ENCODE assay signal across 18 cellular contexts in the genomic region with DNA sequence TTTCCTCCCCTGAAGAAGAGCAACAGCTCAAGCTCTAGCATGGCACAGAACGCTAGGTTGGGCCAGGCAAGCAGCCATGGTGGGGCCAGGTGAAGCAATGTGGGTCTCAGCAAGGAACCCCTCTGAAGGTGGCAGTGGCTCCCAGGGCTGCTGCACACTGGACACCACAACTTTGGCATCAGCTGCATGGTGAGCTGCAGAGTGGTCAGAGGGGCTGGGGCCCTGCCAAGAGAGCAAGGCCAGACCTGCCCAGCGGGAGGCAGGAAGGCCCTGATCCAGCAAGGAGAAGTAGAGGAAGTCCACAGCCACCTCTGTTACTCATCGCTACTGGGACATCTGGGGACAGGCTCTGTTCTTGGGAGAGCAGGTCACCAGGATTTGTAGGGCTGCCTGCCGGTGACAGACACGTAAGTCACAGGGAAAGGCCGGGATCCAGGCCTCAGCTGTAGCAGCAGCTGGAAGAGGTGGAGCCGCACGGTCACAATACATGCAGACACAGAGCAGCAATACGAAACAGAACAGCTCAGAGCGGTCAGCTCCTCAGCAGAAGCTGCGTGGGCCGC.
"Had no signal": no experiment of that assay in that cellular context is flagged by ENCODE, and none has a peak within 500 bp of the region (broad histone marks: within the 10 kb centered on the region; RNA-seq: fewer than 3 reads in every experiment).

No MANE protein-coding gene starts in this region.

- ATAC-seq: activated T-helper 17 cell treated with anti-CD3 and anti-CD28 coated beads, Interleukin-2, amount 50 U/mL, for 72 hours; gastrocnemius medialis; heart left ventricle; lower lobe of right lung; right cardiac atrium had no signal

- H3K27me3 ChIP-seq: dorsolateral prefrontal cortex, gastrocnemius medialis, heart left ventricle, suprapubic skin had no signal

- H3K4me1 ChIP-seq: gastrocnemius medialis, lower lobe of right lung had no signal

- H3K4me1 Mint-ChIP-seq: immature natural killer cell had no signal

- H3K27ac ChIP-seq: dorsolateral prefrontal cortex, gastrocnemius medialis, lower lobe of right lung, suprapubic skin had no signal

- H3K9me3 Mint-ChIP-seq: activated T-helper 17 cell treated with anti-CD3 and anti-CD28 coated beads, Interleukin-2, amount 50 U/mL, for 72 hours; immature natural killer cell; stimulated activated naive CD8-positive, alpha-beta T cell treated with anti-CD3 and anti-CD28 coated beads, Interleukin-15, Interleukin-2, amounts not matched to agents 100 ng/mL and 50 ng/mL, for 24 hours; type B pancreatic cell had no signal

- H3K4me3 Mint-ChIP-seq: activated T-helper 17 cell treated with anti-CD3 and anti-CD28 coated beads, Interleukin-2, amount 50 U/mL, for 72 hours; immature natural killer cell; stimulated activated naive CD8-positive, alpha-beta T cell treated with anti-CD3 and anti-CD28 coated beads, Interleukin-15, Interleukin-2, amounts not matched to agents 100 ng/mL and 50 ng/mL, for 24 hours; type B pancreatic cell had no signal

- H3K9me3 ChIP-seq: gastrocnemius medialis, heart left ventricle, lower lobe of right lung, suprapubic skin had no signal

- H3K4me3 ChIP-seq: dorsolateral prefrontal cortex, gastrocnemius medialis, heart left ventricle, lower lobe of right lung, skin epidermis, suprapubic skin had no signal

- H3K27ac Mint-ChIP-seq: activated T-helper 17 cell treated with anti-CD3 and anti-CD28 coated beads, Interleukin-2, amount 50 U/mL, for 72 hours; type B pancreatic cell had no signal

- H3K27me3 Mint-ChIP-seq: activated T-helper 17 cell treated with anti-CD3 and anti-CD28 coated beads, Interleukin-2, amount 50 U/mL, for 72 hours; stimulated activated naive CD8-positive, alpha-beta T cell treated with anti-CD3 and anti-CD28 coated beads, Interleukin-15, Interleukin-2, amounts not matched to agents 100 ng/mL and 50 ng/mL, for 24 hours; type B pancreatic cell had no signal

- DNase-seq: activated CD4-positive, alpha-beta T cell treated with anti-CD3 and anti-CD28 coated beads, Interleukin-2, amount 50 U/mL, for 1 hour; activated naive CD4-positive, alpha-beta T cell treated with Interleukin-2 at 50 U/mL for 16 hours; dorsolateral prefrontal cortex; erythroblast; gastrocnemius medialis; immature natural killer cell; lower lobe of right lung; midbrain; right cardiac atrium; stimulated activated CD4-positive, alpha-beta T cell treated with anti-CD3 and anti-CD28 coated beads, Interleukin-4, amount 100 ng/mL, for 4 hours; stimulated activated CD8-positive, alpha-beta memory T cell treated with anti-CD3 and anti-CD28 coated beads, Interleukin-4, amount 100 ng/mL, for 48 hours; SW 1271 had no signal
